Comparison of ENCODE assay signal across 8 cellular contexts in genomic region chr7:116212859-116213258, GRCh38.
DNase-seq lines count a peak whose midpoint lies in the region; ATAC-seq and TF ChIP-seq lines count a peak whose summit lies in the region.
"Had no signal": no experiment of that assay in that cellular context is flagged by ENCODE, and none has a peak within 500 bp of the region (broad histone marks: within the 10 kb centered on the region; RNA-seq: fewer than 3 reads in every experiment).

No MANE protein-coding gene starts in this region.

- TF ChIP-seq CTCF in GM12864 (IDR thresholded peaks at IDR 0.05; ENCODE audit: low read depth, low read length, missing control alignments) (no peak), fibroblast of mammary gland (conservative IDR thresholded peaks at IDR 0.05; ENCODE audit: control insufficient read depth, insufficient read depth, low read depth, low read length) (no peak)

- peak overlapping the region; percentile 49 for H3K9ac ChIP-seq in SK-N-MC (ENCODE audit: insufficient read length)

- H3K4me1 Mint-ChIP-seq in stimulated activated effector memory CD8-positive, alpha-beta T cell treated with anti-CD3 and anti-CD28 coated beads, Interleukin-12 subunit alpha, Interleukin-12 subunit beta, amount 100 ng/mL, for 72 hours = peaks cover 48% of the 10 kb centered on the region

- H3K4me3 ChIP-seq in GM12864 (ENCODE audit: low read depth, low read length) = peak overlapping the region; percentile 94
- peak overlapping the region; percentile 90 for H3K4me3 ChIP-seq in SK-N-MC
- peak overlapping the region; percentile 87 for H3K4me3 ChIP-seq in fibroblast of mammary gland (ENCODE audit: control insufficient read depth, low read depth, low read length)

- peak overlapping the region; percentile 97 for H3K27ac Mint-ChIP-seq in stimulated activated effector memory CD8-positive, alpha-beta T cell treated with anti-CD3 and anti-CD28 coated beads, Interleukin-12 subunit alpha, Interleukin-12 subunit beta, amount 100 ng/mL, for 72 hours

- peak overlapping the region; percentile 90 for H3K4me3 Mint-ChIP-seq in stimulated activated effector memory CD8-positive, alpha-beta T cell treated with anti-CD3 and anti-CD28 coated beads, Interleukin-12 subunit alpha, Interleukin-12 subunit beta, amount 100 ng/mL, for 72 hours

- H3K36me3 ChIP-seq in SK-N-MC (ENCODE audit: insufficient read depth, low read length) = no peaks in the 10 kb centered on the region

- H3K9me3 Mint-ChIP-seq in stimulated activated effector memory CD8-positive, alpha-beta T cell treated with anti-CD3 and anti-CD28 coated beads, Interleukin-12 subunit alpha, Interleukin-12 subunit beta, amount 100 ng/mL, for 72 hours = no peaks in the 10 kb centered on the region

- H3K36me3 Mint-ChIP-seq in stimulated activated effector memory CD8-positive, alpha-beta T cell treated with anti-CD3 and anti-CD28 coated beads, Interleukin-12 subunit alpha, Interleukin-12 subunit beta, amount 100 ng/mL, for 72 hours = peaks cover 7% of the 10 kb centered on the region

- no peaks in the 10 kb centered on the region for H3K9me3 ChIP-seq in SK-N-MC (ENCODE audit: low read depth, low read length)

- DNase-seq in GM12864 (ENCODE audit: low read depth) = no peak
- no peak for DNase-seq in SK-N-MC (ENCODE audit: low read depth, low spot score)
- DNase-seq in fibroblast of mammary gland (ENCODE audit: low read depth) = peak; percentile 92
- DNase-seq in stimulated activated effector memory CD8-positive, alpha-beta T cell treated with anti-CD3 and anti-CD28 coated beads, Interleukin-12 subunit alpha, Interleukin-12 subunit beta, amount 100 ng/mL, for 72 hours (ENCODE audit: low spot score in 2 of 2) = no peak
- DNase-seq in GM19240 (ENCODE audit: insufficient read length, low spot score) = no peak

- peak overlapping the region; percentile 73 for H3K27ac ChIP-seq in SK-N-MC

- ATAC-seq in stimulated activated effector memory CD8-positive, alpha-beta T cell treated with anti-CD3 and anti-CD28 coated beads, Interleukin-12 subunit alpha, Interleukin-12 subunit beta, amount 100 ng/mL, for 72 hours = no peak
- ATAC-seq in HG02870 (IDR thresholded peaks at IDR 0.05; ENCODE audit: unreplicated experiment) (no peak), HG02623 (IDR thresholded peaks at IDR 0.05; ENCODE audit: unreplicated experiment) (no peak)
- ATAC-seq: sciatic nerve had no signal
